In the genomic region with DNA sequence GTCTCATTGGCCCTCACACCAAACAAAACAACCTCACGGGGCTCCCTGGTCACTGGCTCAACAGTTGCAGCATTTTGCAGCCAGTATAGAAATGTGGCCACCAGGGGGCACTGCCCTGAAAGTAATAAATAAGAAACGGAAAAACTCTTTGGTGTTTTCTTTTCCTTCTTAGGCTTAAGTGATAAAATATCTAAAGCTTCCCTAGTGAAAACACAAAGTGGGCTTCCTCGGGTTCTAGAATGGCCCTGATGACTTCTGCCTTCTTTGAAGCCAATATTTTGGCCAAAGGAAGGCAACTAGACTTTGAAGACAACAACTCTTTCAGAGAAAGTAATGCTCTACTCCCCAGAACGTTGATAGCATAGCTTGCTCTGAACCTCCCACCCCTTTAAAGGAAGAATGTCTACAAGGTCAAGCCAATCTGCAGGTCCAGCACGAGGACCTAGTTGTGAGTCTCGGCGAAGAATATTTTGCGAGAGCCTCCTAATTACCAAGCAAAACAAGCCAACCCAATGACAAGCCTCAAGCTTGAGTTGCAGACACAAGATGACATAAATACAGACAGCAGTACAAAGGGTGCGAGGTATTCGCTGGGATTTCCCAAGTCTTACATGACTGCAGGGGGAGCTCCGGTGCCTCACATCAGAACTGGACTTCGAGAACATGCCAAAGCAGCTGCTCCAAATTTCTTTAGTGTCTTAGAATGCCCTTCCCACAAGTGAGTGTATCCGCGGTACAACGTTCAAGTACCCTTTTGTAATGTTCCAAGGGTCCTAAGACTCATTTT, we compare ENCODE assay signal across 8 cellular contexts. TPM values are rescaled to one million over a fixed set of nuclear protein-coding genes. Genes with fewer than 3 reads are reported as not detected.
DNase-seq lines count a peak whose midpoint lies in the region; ATAC-seq, FAIRE-seq and TF ChIP-seq lines count a peak whose summit lies in the region.

No MANE protein-coding gene starts in this region.

- H3K79me2 ChIP-seq in OCI-LY7 (ENCODE audit: insufficient read depth, low read depth, low read length): no peaks in the 10 kb centered on the region

- H2AFZ ChIP-seq in OCI-LY7 (ENCODE audit: low read length): peak overlapping the region; percentile 57; the same call in 1 of the 2 replicates

- H3K27ac ChIP-seq in OCI-LY7 (ENCODE audit: low read depth, low read length, poor library complexity, severe bottlenecking): peak overlapping the region; percentile 41

- BruUV-seq in OCI-LY7 (replicated peaks; lab: Mats Ljungman, UMichigan): no TSS peak

- peaks cover 6% of the 10 kb centered on the region for H3K36me3 Mint-ChIP-seq in activated T-cell treated with anti-CD3 and anti-CD28 coated beads, Interleukin-2, amount 50 U/mL, for 24 hours (ENCODE audit: low read depth)
- H3K36me3 Mint-ChIP-seq in naive B cell: no peaks in the 10 kb centered on the region

- peak; percentile 44 for DNase-seq in DMS153 (lab: John Stamatoyannopoulos, UW)
- DNase-seq in HTR-8/SVneo (ENCODE audit: insufficient read length, low spot score): peak; percentile 62
- peak; percentile 87 for DNase-seq in OCI-LY7 (ENCODE audit: low spot score)
- peak; percentile 79 for DNase-seq in activated T-cell treated with anti-CD3 and anti-CD28 coated beads, Interleukin-2, amount 50 U/mL, for 24 hours
- DNase-seq in fibroblast of gingiva (ENCODE audit: low read depth): peak; percentile 85
- DNase-seq in naive B cell: peak; percentile 66
- DNase-seq in stimulated activated CD8-positive, alpha-beta memory T cell treated with anti-CD3 and anti-CD28 coated beads, Interleukin-7, amount 100 ng/mL, for 48 hours (ENCODE audit: extremely low read depth in 1 of 2, low read depth in 1 of 2): peak; percentile 31 to 65

- H3K9me2 ChIP-seq in OCI-LY7 (ENCODE audit: insufficient read depth, low read length): no peaks in the 10 kb centered on the region

- no peaks in the 10 kb centered on the region for H3K9me3 ChIP-seq in OCI-LY7 (ENCODE audit: low read length)

- H3K4me1 Mint-ChIP-seq in activated T-cell treated with anti-CD3 and anti-CD28 coated beads, Interleukin-2, amount 50 U/mL, for 24 hours (ENCODE audit: low read depth): peaks cover 36% of the 10 kb centered on the region
- H3K4me1 Mint-ChIP-seq in naive B cell: peaks cover 24 to 56% (median 45%) of the 10 kb centered on the region in 3 donors

- peaks cover 36% of the 10 kb centered on the region for H3K4me1 ChIP-seq in OCI-LY7 (ENCODE audit: insufficient read depth, low read length, poor library complexity, severe bottlenecking)

- TF ChIP-seq CTCF in OCI-LY7 (conservative IDR thresholded peaks at IDR 0.05; ENCODE audit: low read length): peak; percentile 92

- CTCF ChIA-PET in OCI-LY7 (lab: Charles Lee; ENCODE audit: unreplicated experiment): interaction anchor here (0.8 to 1.7 kb wide), 8 partner anchors 15 to 122 kb away, joined by 3 to 7 read pairs (median 4); partner anchors contain the start of genes GON7 and UBR7

- ATAC-seq in naive B cell (ENCODE audit: low read depth in 2 of 2) (no peak), HG03378 (IDR thresholded peaks at IDR 0.05; ENCODE audit: unreplicated experiment) (no peak)

- POLR2A ChIA-PET in OCI-LY7 (lab: Charles Lee): interaction anchor here (0.6 to 1.5 kb wide), 6 partner anchors 12 to 167 kb away, joined by 3 to 5 read pairs (median 3); partner anchors contain the start of gene MOAP1

- intact Hi-C loops in OCI-LY7 (cut with micrococcal nuclease; ENCODE audit: unreplicated experiment): loop anchor here (1.0 to 10.0 kb wide), 3 partner anchors 26 to 222 kb away; partner anchors contain the start of gene BTBD7

- H3K9me3 Mint-ChIP-seq in activated T-cell treated with anti-CD3 and anti-CD28 coated beads, Interleukin-2, amount 50 U/mL, for 24 hours: no peaks in the 10 kb centered on the region
- no peaks in the 10 kb centered on the region for H3K9me3 Mint-ChIP-seq in naive B cell

- H3K27me3 Mint-ChIP-seq in activated T-cell treated with anti-CD3 and anti-CD28 coated beads, Interleukin-2, amount 50 U/mL, for 24 hours: no peaks in the 10 kb centered on the region
- H3K27me3 Mint-ChIP-seq in naive B cell: no peaks in the 10 kb centered on the region

- FAIRE-seq in HTR-8/SVneo (lab: Jason Lieb, UNC): no peak

- peak overlapping the region; percentile 81 for H3K4me3 ChIP-seq in OCI-LY7 (ENCODE audit: low read depth, low read length, poor library complexity, severe bottlenecking)

- peak overlapping the region; percentile 80 for H3K27ac Mint-ChIP-seq in activated T-cell treated with anti-CD3 and anti-CD28 coated beads, Interleukin-2, amount 50 U/mL, for 24 hours
- peak overlapping the region; percentile 48 to 92 (median 78) for H3K27ac Mint-ChIP-seq in naive B cell

- peak overlapping the region; percentile 86 for H3K4me3 Mint-ChIP-seq in activated T-cell treated with anti-CD3 and anti-CD28 coated beads, Interleukin-2, amount 50 U/mL, for 24 hours
- peak overlapping the region; percentile 62 to 93 (median 88) for H3K4me3 Mint-ChIP-seq in naive B cell

- peak overlapping the region; percentile 89 for H3K4me2 ChIP-seq in OCI-LY7 (ENCODE audit: low read length)

- 0 out of 2 replicates have a peak, but pooled peaks cover 3% of the 10 kb centered on the region for H4K20me1 ChIP-seq in OCI-LY7 (ENCODE audit: insufficient read depth, low read length)

- no peaks in the 10 kb centered on the region for H3K36me3 ChIP-seq in OCI-LY7 (ENCODE audit: insufficient read depth, low read length)

RNA-seq across cellular contexts. Expression of gene ITPK1, which starts 2.6 kb away (rescaled TPM):
- total RNA-seq in OCI-LY7 (2014; rRNA removed; shearing (Covaris generic)): 17.8 and 25.2 TPM in 2 replicates
- 34.7 and 35.8 TPM in 2 replicates for total RNA-seq in OCI-LY7 (2022)
- 10 to 100 TPM in 5 of 6 donors, 1 to 10 TPM in 1; 8.5 to 20.1 (median 16.2) TPM for polyA plus RNA-seq in naive B cell (ENCODE audit: low read depth in 6 of 6)
